1 cellular context compared by ENCODE assay signal in genomic region chr10:118500477-118501104, GRCh38.
TF ChIP-seq lines count a peak whose summit lies in the region.

No MANE protein-coding gene starts in this region.

TF ChIP-seq in HEK293, 187 proteins besides CTCF, POLR2A, EP300 and RAD21 (continued from another document and continues in another):
- TF ChIP-seq ZNF791 (tag by site-specific recombination; IDR thresholded peaks at IDR 0.05), result peak; percentile 85; the same call in 1 of the 2 replicates
- no peak for TF ChIP-seq ZNF121 (tag by site-specific recombination; IDR thresholded peaks at IDR 0.05)
- no peak for TF ChIP-seq ZNF132 (tag by site-specific recombination; IDR thresholded peaks at IDR 0.05; ENCODE audit: borderline replicate concordance)
- no peak for TF ChIP-seq MYNN (tag by site-specific recombination; IDR thresholded peaks at IDR 0.05; ENCODE audit: borderline replicate concordance)
- peak; percentile 44; the same call in 1 of the 2 replicates for TF ChIP-seq OVOL3 (tag by site-specific recombination; IDR thresholded peaks at IDR 0.05)
- peak; percentile 89 for TF ChIP-seq ZNF510 (tag by site-specific recombination; IDR thresholded peaks at IDR 0.05; ENCODE audit: insufficient replicate concordance)
- TF ChIP-seq ZNF302 (tag by site-specific recombination; IDR thresholded peaks at IDR 0.05; ENCODE audit: low read depth), result no peak
- peak; percentile 56; the same call in 1 of the 2 replicates for TF ChIP-seq ZNF354C (tag by site-specific recombination; IDR thresholded peaks at IDR 0.05; ENCODE audit: borderline replicate concordance, low read depth)
- TF ChIP-seq ZBTB8A (tag by site-specific recombination; IDR thresholded peaks at IDR 0.05), result peak; percentile 84
- no peak for TF ChIP-seq ZNF561 (tag by site-specific recombination; IDR thresholded peaks at IDR 0.05; ENCODE audit: borderline replicate concordance)
- TF ChIP-seq ZNF184 (tag by site-specific recombination; IDR thresholded peaks at IDR 0.05), result no peak
- TF ChIP-seq TSHZ1 (tag by site-specific recombination; IDR thresholded peaks at IDR 0.05; ENCODE audit: borderline replicate concordance), result no peak; the same call in 1 of the 2 replicates
- no peak for TF ChIP-seq HOXC10 (CRISPR knock-in tag; IDR thresholded peaks at IDR 0.05)
- TF ChIP-seq, protein P1, sequence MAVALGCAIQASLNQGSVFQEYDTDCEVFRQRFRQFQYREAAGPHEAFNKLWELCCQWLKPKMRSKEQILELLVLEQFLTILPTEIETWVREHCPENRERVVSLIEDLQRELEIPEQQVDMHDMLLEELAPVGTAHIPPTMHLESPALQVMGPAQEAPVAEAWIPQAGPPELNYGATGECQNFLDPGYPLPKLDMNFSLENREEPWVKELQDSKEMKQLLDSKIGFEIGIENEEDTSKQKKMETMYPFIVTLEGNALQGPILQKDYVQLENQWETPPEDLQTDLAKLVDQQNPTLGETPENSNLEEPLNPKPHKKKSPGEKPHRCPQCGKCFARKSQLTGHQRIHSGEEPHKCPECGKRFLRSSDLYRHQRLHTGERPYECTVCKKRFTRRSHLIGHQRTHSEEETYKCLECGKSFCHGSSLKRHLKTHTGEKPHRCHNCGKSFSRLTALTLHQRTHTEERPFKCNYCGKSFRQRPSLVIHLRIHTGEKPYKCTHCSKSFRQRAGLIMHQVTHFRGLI (tag by site-specific recombination; IDR thresholded peaks at IDR 0.05), result no peak
- no peak for TF ChIP-seq ZNF677 (tag by site-specific recombination; IDR thresholded peaks at IDR 0.05)
- TF ChIP-seq ZNF138 (tag by site-specific recombination; IDR thresholded peaks at IDR 0.05; ENCODE audit: borderline replicate concordance), result 0 out of 2 replicates have a peak, but pooled peaks have one; percentile 44
- no peak for TF ChIP-seq ZNF658 (tag by site-specific recombination; IDR thresholded peaks at IDR 0.05)
- no peak for TF ChIP-seq PRDM2 (tag by site-specific recombination; IDR thresholded peaks at IDR 0.05; ENCODE audit: borderline replicate concordance)
- TF ChIP-seq ZBTB48 (tag by site-specific recombination; IDR thresholded peaks at IDR 0.05), result no peak
- TF ChIP-seq IKZF3 (tag by site-specific recombination; IDR thresholded peaks at IDR 0.05), result no peak
- TF ChIP-seq, protein P2, sequence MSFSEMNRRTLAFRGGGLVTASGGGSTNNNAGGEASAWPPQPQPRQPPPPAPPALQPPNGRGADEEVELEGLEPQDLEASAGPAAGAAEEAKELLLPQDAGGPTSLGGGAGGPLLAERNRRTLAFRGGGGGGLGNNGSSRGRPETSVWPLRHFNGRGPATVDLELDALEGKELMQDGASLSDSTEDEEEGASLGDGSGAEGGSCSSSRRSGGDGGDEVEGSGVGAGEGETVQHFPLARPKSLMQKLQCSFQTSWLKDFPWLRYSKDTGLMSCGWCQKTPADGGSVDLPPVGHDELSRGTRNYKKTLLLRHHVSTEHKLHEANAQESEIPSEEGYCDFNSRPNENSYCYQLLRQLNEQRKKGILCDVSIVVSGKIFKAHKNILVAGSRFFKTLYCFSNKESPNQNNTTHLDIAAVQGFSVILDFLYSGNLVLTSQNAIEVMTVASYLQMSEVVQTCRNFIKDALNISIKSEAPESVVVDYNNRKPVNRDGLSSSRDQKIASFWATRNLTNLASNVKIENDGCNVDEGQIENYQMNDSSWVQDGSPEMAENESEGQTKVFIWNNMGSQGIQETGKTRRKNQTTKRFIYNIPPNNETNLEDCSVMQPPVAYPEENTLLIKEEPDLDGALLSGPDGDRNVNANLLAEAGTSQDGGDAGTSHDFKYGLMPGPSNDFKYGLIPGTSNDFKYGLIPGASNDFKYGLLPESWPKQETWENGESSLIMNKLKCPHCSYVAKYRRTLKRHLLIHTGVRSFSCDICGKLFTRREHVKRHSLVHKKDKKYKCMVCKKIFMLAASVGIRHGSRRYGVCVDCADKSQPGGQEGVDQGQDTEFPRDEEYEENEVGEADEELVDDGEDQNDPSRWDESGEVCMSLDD (tag by site-specific recombination; IDR thresholded peaks at IDR 0.05), result no peak
- TF ChIP-seq SETDB1 (IDR thresholded peaks at IDR 0.05; ENCODE audit: insufficient read length, low read length), result no peak
- TF ChIP-seq ZNF175 (tag by site-specific recombination; IDR thresholded peaks at IDR 0.05), result no peak
- no peak; the same call in 1 of the 2 replicates for TF ChIP-seq GLI2 (tag by site-specific recombination; IDR thresholded peaks at IDR 0.05; ENCODE audit: borderline replicate concordance, low read depth)
- no peak for TF ChIP-seq ZNF621 (tag by site-specific recombination; IDR thresholded peaks at IDR 0.05)
- TF ChIP-seq KLF17 (tag by site-specific recombination; IDR thresholded peaks at IDR 0.05), result no peak
- TF ChIP-seq, protein P3, sequence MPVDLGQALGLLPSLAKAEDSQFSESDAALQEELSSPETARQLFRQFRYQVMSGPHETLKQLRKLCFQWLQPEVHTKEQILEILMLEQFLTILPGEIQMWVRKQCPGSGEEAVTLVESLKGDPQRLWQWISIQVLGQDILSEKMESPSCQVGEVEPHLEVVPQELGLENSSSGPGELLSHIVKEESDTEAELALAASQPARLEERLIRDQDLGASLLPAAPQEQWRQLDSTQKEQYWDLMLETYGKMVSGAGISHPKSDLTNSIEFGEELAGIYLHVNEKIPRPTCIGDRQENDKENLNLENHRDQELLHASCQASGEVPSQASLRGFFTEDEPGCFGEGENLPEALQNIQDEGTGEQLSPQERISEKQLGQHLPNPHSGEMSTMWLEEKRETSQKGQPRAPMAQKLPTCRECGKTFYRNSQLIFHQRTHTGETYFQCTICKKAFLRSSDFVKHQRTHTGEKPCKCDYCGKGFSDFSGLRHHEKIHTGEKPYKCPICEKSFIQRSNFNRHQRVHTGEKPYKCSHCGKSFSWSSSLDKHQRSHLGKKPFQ (tag by site-specific recombination; IDR thresholded peaks at IDR 0.05), result no peak
- no peak for TF ChIP-seq ZNF747 (tag by site-specific recombination; IDR thresholded peaks at IDR 0.05)
- TF ChIP-seq ZNF623 (tag by site-specific recombination; IDR thresholded peaks at IDR 0.05), result peak; percentile 82
- no peak for TF ChIP-seq ZBTB6 (tag by site-specific recombination; IDR thresholded peaks at IDR 0.05)
- no peak for TF ChIP-seq ZNF521 (tag by site-specific recombination; IDR thresholded peaks at IDR 0.05)
- no peak for TF ChIP-seq ZNF19 (tag by site-specific recombination; IDR thresholded peaks at IDR 0.05; ENCODE audit: low read depth)
- peak; percentile 96 for TF ChIP-seq ZNF518A (tag by site-specific recombination; conservative IDR thresholded peaks at IDR 0.05; ENCODE audit: low read depth)
- no peak for TF ChIP-seq ZNF423 (tag by site-specific recombination; IDR thresholded peaks at IDR 0.05)
- TF ChIP-seq FEZF1 (tag by site-specific recombination; IDR thresholded peaks at IDR 0.05), result peak; percentile 10; the same call in 1 of the 2 replicates
